ENCODE assay signal across 8 cellular contexts in the genomic region with DNA sequence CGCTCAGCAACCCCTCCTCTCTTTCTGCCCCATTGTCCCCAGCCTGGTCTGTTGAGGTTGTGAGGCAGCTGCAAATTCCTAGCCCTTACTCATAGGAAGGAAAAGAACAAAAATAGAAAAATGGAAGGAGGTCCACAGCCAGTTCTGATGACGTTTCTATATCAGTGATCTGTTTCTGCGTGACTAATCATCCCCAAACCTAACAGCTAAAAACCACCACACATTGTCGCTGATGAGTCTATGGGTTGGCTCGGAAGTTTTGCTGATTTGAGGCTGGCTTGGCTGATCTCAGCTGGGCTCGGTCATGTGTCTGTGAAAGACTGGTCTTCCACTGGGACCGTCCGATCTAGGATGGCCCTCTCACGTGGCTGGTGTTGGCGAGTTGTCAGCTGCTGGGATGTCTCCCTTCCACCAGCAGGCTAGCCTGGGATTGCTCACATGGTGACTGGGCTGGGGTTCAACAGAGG.
DNase-seq lines count a peak whose midpoint lies in the region; ATAC-seq and TF ChIP-seq lines count a peak whose summit lies in the region.

No MANE protein-coding gene starts in this region.

- H2AFZ ChIP-seq in GM23248 = peak overlapping the region; percentile 40; the same call in 1 of the 2 replicates
- H2AFZ ChIP-seq in OCI-LY7 (ENCODE audit: low read length) = no peak overlapping the region

- POLR2A ChIA-PET in OCI-LY7 (lab: Charles Lee) = interaction anchor here (0.7 kb wide), 1 partner anchor 31 kb away, joined by 9 read pairs; no protein-coding TSS in a partner anchor
- POLR2A ChIA-PET in CD8-positive, alpha-beta T cell (lab: Charles Lee) = no interaction called here

- H3K27ac ChIP-seq in GM23248 (peak overlapping the region; percentile 92), foreskin keratinocyte (peak overlapping the region; percentile 80), OCI-LY7 (ENCODE audit: low read depth, low read length, poor library complexity, severe bottlenecking) (no peak overlapping the region)
- H3K27ac ChIP-seq in CD8-positive, alpha-beta T cell (ENCODE audit: low read depth, low read length) = no peak overlapping the region

- CTCF ChIA-PET in OCI-LY7 (lab: Charles Lee; ENCODE audit: unreplicated experiment) = no interaction called here
- CTCF ChIA-PET in CD8-positive, alpha-beta T cell (lab: Charles Lee) = interaction anchor here (0.9 kb wide), 1 partner anchor 8 kb away, joined by 3 read pairs; no protein-coding TSS in a partner anchor

- peak; percentile 45 for TF ChIP-seq CTCF in foreskin keratinocyte (conservative IDR thresholded peaks at IDR 0.05)
- no peak for TF ChIP-seq CTCF in OCI-LY7 (conservative IDR thresholded peaks at IDR 0.05; ENCODE audit: low read length)
- TF ChIP-seq CTCF in CD8-positive, alpha-beta T cell (IDR thresholded peaks at IDR 0.05) = no peak

- peak overlapping the region; percentile 68 for H3K9ac ChIP-seq in GM23248
- peak overlapping the region; percentile 71 for H3K9ac ChIP-seq in skeletal muscle satellite cell (ENCODE audit: low read depth, low read length)

- peak; percentile 99 for DNase-seq in GM23248
- peak; percentile 83 to 96 for DNase-seq in foreskin keratinocyte
- no peak for DNase-seq in OCI-LY7 (ENCODE audit: low spot score)
- DNase-seq in CD8-positive, alpha-beta T cell = no peak
- DNase-seq in activated T-helper 1 cell treated with anti-CD3 and anti-CD28 coated beads, Interleukin-12 subunit alpha, Interleukin-12 subunit beta, Interleukin-2, Interleukin-4 antibody, amounts not matched to agents 30 ng/mL and 10 ng/mL and 1 ng/mL, durations not matched to agents 14 hours and 24 hours and 36 hours (ENCODE audit: low spot score) = no peak

- H3K9me2 ChIP-seq in GM23248 (ENCODE audit: insufficient read depth) = no peaks in the 10 kb centered on the region
- no peaks in the 10 kb centered on the region for H3K9me2 ChIP-seq in OCI-LY7 (ENCODE audit: insufficient read depth, low read length)

- in situ Hi-C loops in GM23248 (cut with MboI) = no loop called here

- peaks cover 27% of the 10 kb centered on the region for H3F3A ChIP-seq in GM23248 (ENCODE audit: insufficient read depth)

- intact Hi-C loops in OCI-LY7 (cut with micrococcal nuclease; ENCODE audit: unreplicated experiment) = no loop called here
- intact Hi-C loops in CD8-positive, alpha-beta T cell (cut with DNase I, micrococcal nuclease) = no loop called here
- intact Hi-C loops in activated T-helper 1 cell treated with anti-CD3 and anti-CD28 coated beads, Interleukin-12 subunit alpha, Interleukin-12 subunit beta, Interleukin-2, Interleukin-4 antibody, amounts not matched to agents 30 ng/mL and 10 ng/mL and 1 ng/mL, durations not matched to agents 14 hours and 24 hours and 36 hours (cut with micrococcal nuclease) = no loop called here

- H3K27me3 ChIP-seq in GM23248 (replicated peaks; ENCODE audit: insufficient read depth) (no peaks in the 10 kb centered on the region), foreskin keratinocyte (no peaks in the 10 kb centered on the region), skeletal muscle satellite cell (ENCODE audit: control insufficient read depth, insufficient read depth, low read length) (no peaks in the 10 kb centered on the region)
- H3K27me3 ChIP-seq in CD8-positive, alpha-beta T cell (ENCODE audit: insufficient read depth, low read length) = no peaks in the 10 kb centered on the region

- no peaks in the 10 kb centered on the region for H3K36me3 Mint-ChIP-seq in CD8-positive, alpha-beta T cell
- H3K36me3 Mint-ChIP-seq in activated T-helper 1 cell treated with anti-CD3 and anti-CD28 coated beads, Interleukin-12 subunit alpha, Interleukin-12 subunit beta, Interleukin-2, Interleukin-4 antibody, amounts not matched to agents 30 ng/mL and 10 ng/mL and 1 ng/mL, durations not matched to agents 14 hours and 24 hours and 36 hours (ENCODE audit: low read depth) = no peaks in the 10 kb centered on the region

- H3K27ac Mint-ChIP-seq in CD8-positive, alpha-beta T cell = no peak overlapping the region
- H3K27ac Mint-ChIP-seq in activated T-helper 1 cell treated with anti-CD3 and anti-CD28 coated beads, Interleukin-12 subunit alpha, Interleukin-12 subunit beta, Interleukin-2, Interleukin-4 antibody, amounts not matched to agents 30 ng/mL and 10 ng/mL and 1 ng/mL, durations not matched to agents 14 hours and 24 hours and 36 hours = no peak overlapping the region

- 0 to 1% methylated on average over 10 of the region's 10 CpGs for WGBS in GM23248 (ENCODE audit: low coverage in 1 of 2, low lambda C conversion rate in 2 of 2, missing lambda C conversion rate in 2 of 2), 2 experiments

- H4K20me1 ChIP-seq in GM23248 (ENCODE audit: insufficient read depth) (no peaks in the 10 kb centered on the region), OCI-LY7 (ENCODE audit: insufficient read depth, low read length) (no peaks in the 10 kb centered on the region)

- H3K4me1 ChIP-seq in GM23248 (ENCODE audit: insufficient read depth) (peaks cover 32% of the 10 kb centered on the region), foreskin keratinocyte (peaks cover 25% of the 10 kb centered on the region), skeletal muscle satellite cell (ENCODE audit: control insufficient read depth, insufficient read depth, low read length) (peaks cover 38% of the 10 kb centered on the region), OCI-LY7 (ENCODE audit: insufficient read depth, low read length, poor library complexity, severe bottlenecking) (no peaks in the 10 kb centered on the region)
- no peaks in the 10 kb centered on the region for H3K4me1 ChIP-seq in CD8-positive, alpha-beta T cell (ENCODE audit: insufficient read depth, low read length)

- H3K9me3 ChIP-seq in GM23248 (ENCODE audit: low read depth) (no peaks in the 10 kb centered on the region), skeletal muscle satellite cell (replicated peaks; ENCODE audit: low read length) (no peaks in the 10 kb centered on the region), OCI-LY7 (ENCODE audit: low read length) (no peaks in the 10 kb centered on the region)
- H3K9me3 ChIP-seq in CD8-positive, alpha-beta T cell (ENCODE audit: low read length) = no peaks in the 10 kb centered on the region

- peak; percentile 82 for ATAC-seq in SK-N-SH treated with all-trans-retinoic acid at 6 μM for 48 hours
- peak; percentile 79 for ATAC-seq in foreskin keratinocyte
- no peak for ATAC-seq in CD8-positive, alpha-beta T cell
- ATAC-seq in GM21619 (IDR thresholded peaks at IDR 0.05; ENCODE audit: unreplicated experiment) = no peak

- H3K36me3 ChIP-seq in GM23248 (ENCODE audit: low read depth) (no peaks in the 10 kb centered on the region), skeletal muscle satellite cell (ENCODE audit: insufficient read depth, low read length) (no peaks in the 10 kb centered on the region), OCI-LY7 (ENCODE audit: insufficient read depth, low read length) (no peaks in the 10 kb centered on the region)
- no peaks in the 10 kb centered on the region for H3K36me3 ChIP-seq in CD8-positive, alpha-beta T cell (ENCODE audit: insufficient read depth, low read length)

- H3K79me2 ChIP-seq in GM23248 (ENCODE audit: insufficient read depth) (no peaks in the 10 kb centered on the region), OCI-LY7 (ENCODE audit: insufficient read depth, low read depth, low read length) (no peaks in the 10 kb centered on the region)

- H3K9me3 Mint-ChIP-seq in CD8-positive, alpha-beta T cell = no peaks in the 10 kb centered on the region
- H3K9me3 Mint-ChIP-seq in activated T-helper 1 cell treated with anti-CD3 and anti-CD28 coated beads, Interleukin-12 subunit alpha, Interleukin-12 subunit beta, Interleukin-2, Interleukin-4 antibody, amounts not matched to agents 30 ng/mL and 10 ng/mL and 1 ng/mL, durations not matched to agents 14 hours and 24 hours and 36 hours = no peaks in the 10 kb centered on the region

- H3K4me2 ChIP-seq in GM23248 (ENCODE audit: unreplicated experiment) (peak overlapping the region; percentile 71), skeletal muscle satellite cell (ENCODE audit: low read length) (peak overlapping the region; percentile 56), OCI-LY7 (ENCODE audit: low read length) (no peak overlapping the region)

- H3K4me3 ChIP-seq in GM23248 (peak overlapping the region; percentile 37), skeletal muscle satellite cell (ENCODE audit: low read length) (no peak overlapping the region), OCI-LY7 (ENCODE audit: low read depth, low read length, poor library complexity, severe bottlenecking) (no peak overlapping the region)
- no peak overlapping the region for H3K4me3 ChIP-seq in CD8-positive, alpha-beta T cell (ENCODE audit: low read depth, low read length)

- no TSS peak for BruUV-seq in OCI-LY7 (replicated peaks; lab: Mats Ljungman, UMichigan)

- peaks cover 28% of the 10 kb centered on the region for H3K27me3 Mint-ChIP-seq in CD8-positive, alpha-beta T cell (ENCODE audit: low read depth)
- peaks cover 18% of the 10 kb centered on the region for H3K27me3 Mint-ChIP-seq in activated T-helper 1 cell treated with anti-CD3 and anti-CD28 coated beads, Interleukin-12 subunit alpha, Interleukin-12 subunit beta, Interleukin-2, Interleukin-4 antibody, amounts not matched to agents 30 ng/mL and 10 ng/mL and 1 ng/mL, durations not matched to agents 14 hours and 24 hours and 36 hours (ENCODE audit: insufficient read depth)

- H3K4me3 Mint-ChIP-seq in CD8-positive, alpha-beta T cell = no peak overlapping the region
- H3K4me3 Mint-ChIP-seq in activated T-helper 1 cell treated with anti-CD3 and anti-CD28 coated beads, Interleukin-12 subunit alpha, Interleukin-12 subunit beta, Interleukin-2, Interleukin-4 antibody, amounts not matched to agents 30 ng/mL and 10 ng/mL and 1 ng/mL, durations not matched to agents 14 hours and 24 hours and 36 hours = no peak overlapping the region

- H3K4me1 Mint-ChIP-seq in CD8-positive, alpha-beta T cell (ENCODE audit: low read depth) = peaks cover 2% of the 10 kb centered on the region
- H3K4me1 Mint-ChIP-seq in activated T-helper 1 cell treated with anti-CD3 and anti-CD28 coated beads, Interleukin-12 subunit alpha, Interleukin-12 subunit beta, Interleukin-2, Interleukin-4 antibody, amounts not matched to agents 30 ng/mL and 10 ng/mL and 1 ng/mL, durations not matched to agents 14 hours and 24 hours and 36 hours (ENCODE audit: low read depth) = no peaks in the 10 kb centered on the region

TF ChIP-seq in SK-N-SH treated with all-trans-retinoic acid at 6 μM for 48 hours, 23 proteins besides CTCF, POLR2A, EP300 and RAD21 (continues in another document):
- TF ChIP-seq, protein P1, sequence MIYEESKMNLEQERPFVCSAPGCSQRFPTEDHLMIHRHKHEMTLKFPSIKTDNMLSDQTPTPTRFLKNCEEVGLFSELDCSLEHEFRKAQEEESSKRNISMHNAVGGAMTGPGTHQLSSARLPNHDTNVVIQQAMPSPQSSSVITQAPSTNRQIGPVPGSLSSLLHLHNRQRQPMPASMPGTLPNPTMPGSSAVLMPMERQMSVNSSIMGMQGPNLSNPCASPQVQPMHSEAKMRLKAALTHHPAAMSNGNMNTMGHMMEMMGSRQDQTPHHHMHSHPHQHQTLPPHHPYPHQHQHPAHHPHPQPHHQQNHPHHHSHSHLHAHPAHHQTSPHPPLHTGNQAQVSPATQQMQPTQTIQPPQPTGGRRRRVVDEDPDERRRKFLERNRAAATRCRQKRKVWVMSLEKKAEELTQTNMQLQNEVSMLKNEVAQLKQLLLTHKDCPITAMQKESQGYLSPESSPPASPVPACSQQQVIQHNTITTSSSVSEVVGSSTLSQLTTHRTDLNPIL (CRISPR knock-in tag; IDR thresholded peaks at IDR 0.05; ENCODE audit: low read depth) = no peak
- TF ChIP-seq ZNF70 (CRISPR knock-in tag; IDR thresholded peaks at IDR 0.05) = no peak

Comparison
In these comparisons a context has a peak if more than half of its experiments do, and no peak if none do; other contexts are left out.
1. DNase-seq: peak in GM23248 (single experiment) and foreskin keratinocyte (2 of 2); none in OCI-LY7 (single experiment), CD8-positive, alpha-beta T cell (0 of 7) and activated T-helper 1 cell treated with anti-CD3 and anti-CD28 coated beads, Interleukin-12 subunit alpha, Interleukin-12 subunit beta, Interleukin-2, Interleukin-4 antibody, amounts not matched to agents 30 ng/mL and 10 ng/mL and 1 ng/mL, durations not matched to agents 14 hours and 24 hours and 36 hours (single experiment).
2. H3K27ac ChIP-seq: peak in GM23248 (single experiment) and foreskin keratinocyte (single experiment); none in OCI-LY7 (single experiment) and CD8-positive, alpha-beta T cell (single experiment).
3. ATAC-seq: peak in SK-N-SH treated with all-trans-retinoic acid at 6 μM for 48 hours (single experiment) and foreskin keratinocyte (single experiment); none in CD8-positive, alpha-beta T cell (single experiment) and GM21619 (single experiment).